In genomic region chr4:183746305-183747229, GRCh38 we compare ENCODE assay signal across 20 cellular contexts.
DNase-seq lines count a peak whose midpoint lies in the region; ATAC-seq and TF ChIP-seq lines count a peak whose summit lies in the region.
"Had no signal": no experiment of that assay in that cellular context is flagged by ENCODE, and none has a peak within 500 bp of the region (broad histone marks: within the 10 kb centered on the region; RNA-seq: fewer than 3 reads in every experiment).

No MANE protein-coding gene starts in this region.

- peaks cover 0 to 4% of the 10 kb centered on the region in 2 donors for H3K36me3 Mint-ChIP-seq in activated naive CD4-positive, alpha-beta T cell treated with anti-CD3 and anti-CD28 coated beads, Interleukin-2, amount 50 U/mL, for 72 hours
- H3K36me3 Mint-ChIP-seq: naive thymus-derived CD8-positive, alpha-beta T cell had no signal

- intact Hi-C loops in gastrocnemius medialis (cut with DNase I; ENCODE audit: low total_unique reads), result loop anchor here (10.0 kb wide), 1 partner anchor 238 kb away; no protein-coding TSS in a partner anchor

- peak overlapping the region; percentile 79 to 90 (median 80) for H3K27ac ChIP-seq in gastrocnemius medialis
- H3K27ac ChIP-seq in gastroesophageal sphincter, result no peak overlapping the region
- H3K27ac ChIP-seq: right lobe of liver had no signal

- H3K27me3 ChIP-seq in kidney epithelial cell (ENCODE audit: control insufficient read depth, insufficient read depth, low read length) (no peaks in the 10 kb centered on the region), gastrocnemius medialis (no peaks in the 10 kb centered on the region), gastroesophageal sphincter (peaks cover 6% of the 10 kb centered on the region)
- H3K27me3 ChIP-seq: right lobe of liver had no signal

- H3K9me3 ChIP-seq in gastrocnemius medialis, result no peaks in the 10 kb centered on the region
- H3K9me3 ChIP-seq in gastroesophageal sphincter, result no peaks in the 10 kb centered on the region
- H3K9me3 ChIP-seq: right lobe of liver had no signal

- 80 to 84% methylated on average over 1 to 3 of the region's 48 CpGs for WGBS in gastroesophageal sphincter (ENCODE audit: low coverage in 1 of 2), 2 donors

- peak; percentile 41 for DNase-seq in astrocyte of the hippocampus (ENCODE audit: low read depth, low spot score)
- DNase-seq in kidney epithelial cell (ENCODE audit: low read depth), result peak; percentile 66
- DNase-seq in gastrocnemius medialis, result peak; percentile 74 to 94
- DNase-seq in epidermal melanocyte (ENCODE audit: insufficient read length, low spot score), result no peak
- no peak for DNase-seq in activated naive CD4-positive, alpha-beta T cell treated with anti-CD3 and anti-CD28 coated beads, Interleukin-2, amount 50 U/mL, for 72 hours (ENCODE audit: low spot score in 2 of 2)
- DNase-seq: activated CD4-positive, alpha-beta T cell treated with anti-CD3 and anti-CD28 coated beads for 36 hours; activated CD8-positive, alpha-beta memory T cell treated with anti-CD3 and anti-CD28 coated beads, Interleukin-2, amount 50 U/mL, for 4 hours; activated naive CD4-positive, alpha-beta T cell; AML-193; dermis blood vessel endothelial cell; H7; naive thymus-derived CD8-positive, alpha-beta T cell; NCI-H1930; NCI-H510A; right lobe of liver; stimulated activated CD4-positive, alpha-beta T cell treated with anti-CD3 and anti-CD28 coated beads, Interleukin-4, amount 100 ng/mL, for 24 hours; stimulated activated CD8-positive, alpha-beta memory T cell treated with anti-CD3 and anti-CD28 coated beads, Interleukin-4, amount 100 ng/mL, for 48 hours had no signal

- no peak overlapping the region for H3K27ac Mint-ChIP-seq in activated naive CD4-positive, alpha-beta T cell treated with anti-CD3 and anti-CD28 coated beads, Interleukin-2, amount 50 U/mL, for 72 hours
- H3K27ac Mint-ChIP-seq: activated CD4-positive, alpha-beta T cell treated with anti-CD3 and anti-CD28 coated beads for 36 hours; naive thymus-derived CD8-positive, alpha-beta T cell had no signal

- ATAC-seq in HG02759 (IDR thresholded peaks at IDR 0.05; ENCODE audit: unreplicated experiment) (peak; percentile 68), gastrocnemius medialis (peak; percentile 97 to 100), GM18502 (IDR thresholded peaks at IDR 0.05; ENCODE audit: poor library complexity, unreplicated experiment) (no peak), gastroesophageal sphincter (no peak)
- no peak for ATAC-seq in activated naive CD4-positive, alpha-beta T cell treated with anti-CD3 and anti-CD28 coated beads, Interleukin-2, amount 50 U/mL, for 72 hours
- ATAC-seq: activated CD4-positive, alpha-beta T cell treated with anti-CD3 and anti-CD28 coated beads for 36 hours; naive thymus-derived CD8-positive, alpha-beta T cell had no signal

- H3K4me3 ChIP-seq in kidney epithelial cell (ENCODE audit: low read depth, low read length) (no peak overlapping the region), gastrocnemius medialis (peak overlapping the region; percentile 35 to 58 (median 45)), gastroesophageal sphincter (no peak overlapping the region)
- H3K4me3 ChIP-seq: right lobe of liver had no signal

- no peak for TF ChIP-seq CTCF in kidney epithelial cell (IDR thresholded peaks at IDR 0.05; ENCODE audit: insufficient read depth, low read length, poor library complexity, severe bottlenecking)
- TF ChIP-seq CTCF in gastrocnemius medialis (IDR thresholded peaks at IDR 0.05 in 4 of 5, conservative IDR thresholded peaks at IDR 0.05 in 1 of 5), result no peak
- TF ChIP-seq CTCF in gastroesophageal sphincter (IDR thresholded peaks at IDR 0.05), result no peak

- no peaks in the 10 kb centered on the region for H3K36me3 ChIP-seq in kidney epithelial cell (ENCODE audit: control insufficient read depth, insufficient read depth, low read length)
- H3K36me3 ChIP-seq in gastrocnemius medialis, result no peaks in the 10 kb centered on the region
- no peaks in the 10 kb centered on the region for H3K36me3 ChIP-seq in gastroesophageal sphincter
- H3K36me3 ChIP-seq: right lobe of liver had no signal

- TF ChIP-seq POLR2A in gastrocnemius medialis (IDR thresholded peaks at IDR 0.05), result peak; percentile 23 to 65
- TF ChIP-seq POLR2A in gastroesophageal sphincter (IDR thresholded peaks at IDR 0.05), result no peak

- in situ Hi-C loops in gastrocnemius medialis (cut with MboI; ENCODE audit: low sequenced_read_pairs in 4 of 4), result no loop called here

- H3K9me3 Mint-ChIP-seq in activated naive CD4-positive, alpha-beta T cell treated with anti-CD3 and anti-CD28 coated beads, Interleukin-2, amount 50 U/mL, for 72 hours, result no peaks in the 10 kb centered on the region

- H3K4me1 ChIP-seq in gastrocnemius medialis, result peaks cover 6 to 17% of the 10 kb centered on the region in 2 donors
- H3K4me1 ChIP-seq in gastroesophageal sphincter, result peaks cover 0 to 9% (median 0%) of the 10 kb centered on the region in 3 donors
- H3K4me1 ChIP-seq: right lobe of liver had no signal

- no peak for TF ChIP-seq EP300 in gastroesophageal sphincter (IDR thresholded peaks at IDR 0.05)

Comparison
In these comparisons a context has a peak if more than half of its experiments do, and no peak if none do; other contexts are left out.
1. ATAC-seq: peak in HG02759 (single experiment) and gastrocnemius medialis (2 of 2); none in GM18502 (single experiment), activated naive CD4-positive, alpha-beta T cell treated with anti-CD3 and anti-CD28 coated beads, Interleukin-2, amount 50 U/mL, for 72 hours (0 of 2) and gastroesophageal sphincter (single experiment).
2. DNase-seq: peak in astrocyte of the hippocampus (single experiment), kidney epithelial cell (single experiment) and gastrocnemius medialis (2 of 2); none in epidermal melanocyte (single experiment) and activated naive CD4-positive, alpha-beta T cell treated with anti-CD3 and anti-CD28 coated beads, Interleukin-2, amount 50 U/mL, for 72 hours (0 of 2).
3. H3K4me3 ChIP-seq: peak in gastrocnemius medialis (4 of 4); none in kidney epithelial cell (single experiment) and gastroesophageal sphincter (0 of 2).
4. H3K27ac ChIP-seq: peak in gastrocnemius medialis (4 of 4); none in gastroesophageal sphincter (0 of 4).
5. POLR2A ChIP-seq: peak in gastrocnemius medialis (2 of 2); none in gastroesophageal sphincter (0 of 2).